1 cellular context compared by ENCODE assay signal in the genomic region with DNA sequence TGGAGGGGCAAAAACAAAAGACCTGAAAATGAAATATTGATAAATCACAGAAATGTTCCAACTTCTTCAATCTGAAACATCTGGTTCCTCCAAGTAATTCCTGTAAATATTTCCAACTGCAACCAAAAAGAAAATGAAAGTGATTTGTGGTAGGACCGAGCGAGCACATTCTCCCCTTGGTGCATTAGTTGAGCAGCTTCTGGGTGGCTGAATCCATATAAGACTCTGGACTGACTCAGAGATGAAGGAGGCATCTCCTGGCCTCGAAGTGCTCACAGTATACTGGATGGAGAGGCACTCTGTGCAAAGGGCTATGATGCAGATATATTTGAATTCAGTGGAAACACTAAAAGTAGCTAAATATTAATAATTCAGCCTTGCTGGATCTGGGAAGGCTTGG.
TF ChIP-seq lines count a peak whose summit lies in the region.

No MANE protein-coding gene starts in this region.

TF ChIP-seq in WTC11, 78 proteins besides CTCF, POLR2A, EP300 and RAD21 (continued from another document):
- TF ChIP-seq, protein P1, sequence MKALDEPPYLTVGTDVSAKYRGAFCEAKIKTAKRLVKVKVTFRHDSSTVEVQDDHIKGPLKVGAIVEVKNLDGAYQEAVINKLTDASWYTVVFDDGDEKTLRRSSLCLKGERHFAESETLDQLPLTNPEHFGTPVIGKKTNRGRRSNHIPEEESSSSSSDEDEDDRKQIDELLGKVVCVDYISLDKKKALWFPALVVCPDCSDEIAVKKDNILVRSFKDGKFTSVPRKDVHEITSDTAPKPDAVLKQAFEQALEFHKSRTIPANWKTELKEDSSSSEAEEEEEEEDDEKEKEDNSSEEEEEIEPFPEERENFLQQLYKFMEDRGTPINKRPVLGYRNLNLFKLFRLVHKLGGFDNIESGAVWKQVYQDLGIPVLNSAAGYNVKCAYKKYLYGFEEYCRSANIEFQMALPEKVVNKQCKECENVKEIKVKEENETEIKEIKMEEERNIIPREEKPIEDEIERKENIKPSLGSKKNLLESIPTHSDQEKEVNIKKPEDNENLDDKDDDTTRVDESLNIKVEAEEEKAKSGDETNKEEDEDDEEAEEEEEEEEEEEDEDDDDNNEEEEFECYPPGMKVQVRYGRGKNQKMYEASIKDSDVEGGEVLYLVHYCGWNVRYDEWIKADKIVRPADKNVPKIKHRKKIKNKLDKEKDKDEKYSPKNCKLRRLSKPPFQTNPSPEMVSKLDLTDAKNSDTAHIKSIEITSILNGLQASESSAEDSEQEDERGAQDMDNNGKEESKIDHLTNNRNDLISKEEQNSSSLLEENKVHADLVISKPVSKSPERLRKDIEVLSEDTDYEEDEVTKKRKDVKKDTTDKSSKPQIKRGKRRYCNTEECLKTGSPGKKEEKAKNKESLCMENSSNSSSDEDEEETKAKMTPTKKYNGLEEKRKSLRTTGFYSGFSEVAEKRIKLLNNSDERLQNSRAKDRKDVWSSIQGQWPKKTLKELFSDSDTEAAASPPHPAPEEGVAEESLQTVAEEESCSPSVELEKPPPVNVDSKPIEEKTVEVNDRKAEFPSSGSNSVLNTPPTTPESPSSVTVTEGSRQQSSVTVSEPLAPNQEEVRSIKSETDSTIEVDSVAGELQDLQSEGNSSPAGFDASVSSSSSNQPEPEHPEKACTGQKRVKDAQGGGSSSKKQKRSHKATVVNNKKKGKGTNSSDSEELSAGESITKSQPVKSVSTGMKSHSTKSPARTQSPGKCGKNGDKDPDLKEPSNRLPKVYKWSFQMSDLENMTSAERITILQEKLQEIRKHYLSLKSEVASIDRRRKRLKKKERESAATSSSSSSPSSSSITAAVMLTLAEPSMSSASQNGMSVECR (CRISPR knock-in tag; IDR thresholded peaks at IDR 0.05; ENCODE audit: borderline replicate concordance), result no peak
- TF ChIP-seq, protein P2, sequence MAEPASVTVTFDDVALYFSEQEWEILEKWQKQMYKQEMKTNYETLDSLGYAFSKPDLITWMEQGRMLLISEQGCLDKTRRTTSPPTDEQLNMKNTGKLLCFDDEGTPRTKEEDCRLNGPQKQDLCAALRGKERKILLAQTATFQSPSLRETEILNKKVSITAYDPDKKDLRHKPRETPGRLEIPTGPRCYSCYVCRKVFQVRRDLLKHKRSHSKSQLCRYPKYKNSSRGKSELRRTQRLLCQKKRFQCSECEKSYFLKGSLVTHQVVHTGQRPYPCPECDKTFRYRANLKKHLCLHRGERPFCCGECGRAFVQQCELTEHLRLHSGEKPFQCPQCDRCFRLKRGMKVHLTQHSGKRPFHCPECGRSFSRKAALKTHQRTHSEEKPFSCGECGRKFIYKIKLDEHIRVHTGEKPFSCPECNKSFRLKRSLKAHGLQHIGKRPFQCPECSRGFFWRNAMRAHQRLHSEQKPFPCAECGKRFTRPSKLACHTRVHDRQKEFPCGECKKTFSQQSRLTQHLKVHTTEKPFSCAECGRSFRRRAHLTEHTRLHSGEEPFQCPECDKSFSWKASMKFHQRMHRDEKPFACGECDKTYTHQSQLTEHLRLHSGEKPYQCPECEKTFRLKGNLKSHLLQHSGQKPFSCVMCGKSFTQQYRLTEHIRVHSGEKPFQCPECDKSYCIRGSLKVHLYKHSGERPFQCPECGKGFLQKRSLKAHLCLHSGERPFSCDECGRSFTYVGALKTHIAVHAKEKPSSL (CRISPR knock-in tag; conservative IDR thresholded peaks at IDR 0.05), result no peak
- TF ChIP-seq, protein P3, sequence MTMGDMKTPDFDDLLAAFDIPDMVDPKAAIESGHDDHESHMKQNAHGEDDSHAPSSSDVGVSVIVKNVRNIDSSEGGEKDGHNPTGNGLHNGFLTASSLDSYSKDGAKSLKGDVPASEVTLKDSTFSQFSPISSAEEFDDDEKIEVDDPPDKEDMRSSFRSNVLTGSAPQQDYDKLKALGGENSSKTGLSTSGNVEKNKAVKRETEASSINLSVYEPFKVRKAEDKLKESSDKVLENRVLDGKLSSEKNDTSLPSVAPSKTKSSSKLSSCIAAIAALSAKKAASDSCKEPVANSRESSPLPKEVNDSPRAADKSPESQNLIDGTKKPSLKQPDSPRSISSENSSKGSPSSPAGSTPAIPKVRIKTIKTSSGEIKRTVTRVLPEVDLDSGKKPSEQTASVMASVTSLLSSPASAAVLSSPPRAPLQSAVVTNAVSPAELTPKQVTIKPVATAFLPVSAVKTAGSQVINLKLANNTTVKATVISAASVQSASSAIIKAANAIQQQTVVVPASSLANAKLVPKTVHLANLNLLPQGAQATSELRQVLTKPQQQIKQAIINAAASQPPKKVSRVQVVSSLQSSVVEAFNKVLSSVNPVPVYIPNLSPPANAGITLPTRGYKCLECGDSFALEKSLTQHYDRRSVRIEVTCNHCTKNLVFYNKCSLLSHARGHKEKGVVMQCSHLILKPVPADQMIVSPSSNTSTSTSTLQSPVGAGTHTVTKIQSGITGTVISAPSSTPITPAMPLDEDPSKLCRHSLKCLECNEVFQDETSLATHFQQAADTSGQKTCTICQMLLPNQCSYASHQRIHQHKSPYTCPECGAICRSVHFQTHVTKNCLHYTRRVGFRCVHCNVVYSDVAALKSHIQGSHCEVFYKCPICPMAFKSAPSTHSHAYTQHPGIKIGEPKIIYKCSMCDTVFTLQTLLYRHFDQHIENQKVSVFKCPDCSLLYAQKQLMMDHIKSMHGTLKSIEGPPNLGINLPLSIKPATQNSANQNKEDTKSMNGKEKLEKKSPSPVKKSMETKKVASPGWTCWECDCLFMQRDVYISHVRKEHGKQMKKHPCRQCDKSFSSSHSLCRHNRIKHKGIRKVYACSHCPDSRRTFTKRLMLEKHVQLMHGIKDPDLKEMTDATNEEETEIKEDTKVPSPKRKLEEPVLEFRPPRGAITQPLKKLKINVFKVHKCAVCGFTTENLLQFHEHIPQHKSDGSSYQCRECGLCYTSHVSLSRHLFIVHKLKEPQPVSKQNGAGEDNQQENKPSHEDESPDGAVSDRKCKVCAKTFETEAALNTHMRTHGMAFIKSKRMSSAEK (CRISPR knock-in tag; IDR thresholded peaks at IDR 0.05; ENCODE audit: borderline replicate concordance), result no peak
